ENCODE assay signal across 9 cellular contexts in the genomic region with DNA sequence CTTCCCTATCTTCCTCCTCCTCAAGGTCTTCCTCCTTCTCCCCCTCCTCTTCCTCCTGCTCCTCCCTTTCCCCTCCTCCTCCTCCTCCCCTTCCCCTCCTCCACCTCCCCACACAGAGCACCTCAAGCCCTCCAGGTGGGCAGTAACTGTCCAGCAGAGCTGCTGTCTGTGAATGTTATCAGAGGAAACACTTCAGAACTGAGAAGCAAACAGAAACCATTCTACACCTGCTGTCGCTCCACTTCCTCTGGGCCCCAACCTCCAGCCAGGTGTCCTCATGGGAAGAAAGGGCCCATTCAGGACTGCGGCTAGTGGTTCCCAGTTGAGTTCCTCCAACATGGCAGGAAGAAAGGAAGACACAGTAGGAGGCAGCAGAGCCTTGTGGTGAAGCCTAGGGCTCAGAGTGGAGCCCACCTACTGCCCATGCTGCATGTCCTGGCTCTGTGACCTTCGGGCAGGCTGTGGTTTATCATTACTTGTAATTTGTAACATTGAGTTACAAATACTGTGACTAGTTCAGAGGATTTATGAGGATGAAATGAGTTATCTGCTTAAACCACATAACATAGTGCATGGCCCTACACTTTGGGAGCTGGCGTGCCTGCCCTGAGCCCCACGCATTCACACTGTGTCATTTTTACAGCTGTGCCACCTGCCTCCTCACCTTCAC.
DNase-seq lines count a peak whose midpoint lies in the region; ATAC-seq, FAIRE-seq and TF ChIP-seq lines count a peak whose summit lies in the region.
"Had no signal": no experiment of that assay in that cellular context is flagged by ENCODE, and none has a peak within 500 bp of the region (broad histone marks: within the 10 kb centered on the region; RNA-seq: fewer than 3 reads in every experiment).

No MANE protein-coding gene starts in this region.

- WGBS in small intestine, 3 donors = 52 to 62% (median 54%) methylated on average over 5 of the region's 5 CpGs

- FAIRE-seq in small intestine (lab: Jason Lieb, UNC) = no peak
- FAIRE-seq: pancreas had no signal

- H3K4me1 ChIP-seq in small intestine (ENCODE audit: control insufficient read depth in 2 of 2, insufficient read depth in 1 of 2, low read depth in 1 of 2, low read length in 1 of 2) = peaks cover 2 to 6% of the 10 kb centered on the region in 2 donors
- H3K4me1 ChIP-seq: pancreas had no signal

- peak overlapping the region; percentile 28 to 81 for H3K27ac ChIP-seq in small intestine (ENCODE audit: low read depth in 1 of 2, low read length in 1 of 2)

- peak; percentile 97 for DNase-seq in DMS153 (lab: John Stamatoyannopoulos, UW)
- peak; percentile 43 for DNase-seq in small intestine
- DNase-seq in NCI-H524 treated with DMSO at 0.1 percent for 48 hours (lab: John Stamatoyannopoulos, UW) = no peak
- no peak for DNase-seq in hepatic stellate cell (ENCODE audit: low spot score)
- DNase-seq in SIG-M5 (lab: John Stamatoyannopoulos, UW) = no peak

- H3K9me3 ChIP-seq in small intestine (ENCODE audit: control insufficient read depth, low read depth) = no peaks in the 10 kb centered on the region
- H3K9me3 ChIP-seq: pancreas had no signal

- H3K36me3 ChIP-seq in small intestine (ENCODE audit: control insufficient read depth in 2 of 2, insufficient read depth in 2 of 2, low read length in 2 of 2) = no peaks in the 10 kb centered on the region
- H3K36me3 ChIP-seq: pancreas had no signal

- ATAC-seq in GM19351 (IDR thresholded peaks at IDR 0.05; ENCODE audit: unreplicated experiment) (peak; percentile 34), HG03432 (IDR thresholded peaks at IDR 0.05; ENCODE audit: unreplicated experiment) (peak; percentile 30), SK-N-SH treated with all-trans-retinoic acid at 6 μM for 48 hours (peak; percentile 17; the same call in 1 of the 3 replicates)

- no peaks in the 10 kb centered on the region for H3K27me3 ChIP-seq in small intestine (ENCODE audit: control insufficient read depth in 2 of 2, insufficient read depth in 2 of 2, low read length in 2 of 2)
- H3K27me3 ChIP-seq: pancreas had no signal

- H3K4me3 ChIP-seq in small intestine (ENCODE audit: low read depth in 1 of 2, low read length in 2 of 2) = no peak overlapping the region
- H3K4me3 ChIP-seq: pancreas had no signal

TF ChIP-seq in SK-N-SH treated with all-trans-retinoic acid at 6 μM for 48 hours, 23 proteins besides CTCF, POLR2A, EP300 and RAD21:
- TF ChIP-seq POU6F1 (CRISPR knock-in tag; IDR thresholded peaks at IDR 0.05; ENCODE audit: borderline replicate concordance, low read depth) (no peak), ARNTL (CRISPR knock-in tag; IDR thresholded peaks at IDR 0.05; ENCODE audit: borderline replicate concordance, low read depth) (no peak), CSRNP3 (CRISPR knock-in tag; IDR thresholded peaks at IDR 0.05) (no peak), TSHZ2 (CRISPR knock-in tag; IDR thresholded peaks at IDR 0.05) (no peak), CSDC2 (CRISPR knock-in tag; IDR thresholded peaks at IDR 0.05) (no peak), ESRRG (CRISPR knock-in tag; IDR thresholded peaks at IDR 0.05) (no peak), TCF4 (CRISPR knock-in tag; IDR thresholded peaks at IDR 0.05; ENCODE audit: borderline replicate concordance) (no peak), SNAI2 (CRISPR knock-in tag; IDR thresholded peaks at IDR 0.05) (no peak), BACH2 (CRISPR knock-in tag; IDR thresholded peaks at IDR 0.05; ENCODE audit: borderline replicate concordance) (no peak), ZNF8 (CRISPR knock-in tag; IDR thresholded peaks at IDR 0.05) (no peak), GLIS3 (CRISPR knock-in tag; IDR thresholded peaks at IDR 0.05) (no peak), ZC3H10 (CRISPR knock-in tag; IDR thresholded peaks at IDR 0.05) (no peak), OSR1 (CRISPR knock-in tag; IDR thresholded peaks at IDR 0.05) (no peak), ZFP30 (CRISPR knock-in tag; IDR thresholded peaks at IDR 0.05) (no peak), PPARA (CRISPR knock-in tag; IDR thresholded peaks at IDR 0.05; ENCODE audit: borderline replicate concordance) (no peak), ZNF565 (CRISPR knock-in tag; conservative IDR thresholded peaks at IDR 0.05; ENCODE audit: low read depth) (no peak)
- TF ChIP-seq, protein P1, sequence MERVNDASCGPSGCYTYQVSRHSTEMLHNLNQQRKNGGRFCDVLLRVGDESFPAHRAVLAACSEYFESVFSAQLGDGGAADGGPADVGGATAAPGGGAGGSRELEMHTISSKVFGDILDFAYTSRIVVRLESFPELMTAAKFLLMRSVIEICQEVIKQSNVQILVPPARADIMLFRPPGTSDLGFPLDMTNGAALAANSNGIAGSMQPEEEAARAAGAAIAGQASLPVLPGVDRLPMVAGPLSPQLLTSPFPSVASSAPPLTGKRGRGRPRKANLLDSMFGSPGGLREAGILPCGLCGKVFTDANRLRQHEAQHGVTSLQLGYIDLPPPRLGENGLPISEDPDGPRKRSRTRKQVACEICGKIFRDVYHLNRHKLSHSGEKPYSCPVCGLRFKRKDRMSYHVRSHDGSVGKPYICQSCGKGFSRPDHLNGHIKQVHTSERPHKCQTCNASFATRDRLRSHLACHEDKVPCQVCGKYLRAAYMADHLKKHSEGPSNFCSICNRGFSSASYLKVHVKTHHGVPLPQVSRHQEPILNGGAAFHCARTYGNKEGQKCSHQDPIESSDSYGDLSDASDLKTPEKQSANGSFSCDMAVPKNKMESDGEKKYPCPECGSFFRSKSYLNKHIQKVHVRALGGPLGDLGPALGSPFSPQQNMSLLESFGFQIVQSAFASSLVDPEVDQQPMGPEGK (CRISPR knock-in tag; IDR thresholded peaks at IDR 0.05; ENCODE audit: borderline replicate concordance) = no peak
TF ChIP-seq in SK-N-SH treated with all-trans-retinoic acid at 6 μM for 48 hours: peak in this region for 0.

Comparison
In these comparisons a context has a peak if more than half of its experiments do, and no peak if none do; other contexts are left out.
1. DNase-seq: peak in DMS153 (single experiment) and small intestine (single experiment); none in NCI-H524 treated with DMSO at 0.1 percent for 48 hours (single experiment), hepatic stellate cell (single experiment) and SIG-M5 (single experiment).
2. Peak in every context shown above with its lines, with median percentiles within 50 percentile points of each other: ATAC-seq.